Comparison of ENCODE assay signal across 14 cellular contexts in the genomic region with DNA sequence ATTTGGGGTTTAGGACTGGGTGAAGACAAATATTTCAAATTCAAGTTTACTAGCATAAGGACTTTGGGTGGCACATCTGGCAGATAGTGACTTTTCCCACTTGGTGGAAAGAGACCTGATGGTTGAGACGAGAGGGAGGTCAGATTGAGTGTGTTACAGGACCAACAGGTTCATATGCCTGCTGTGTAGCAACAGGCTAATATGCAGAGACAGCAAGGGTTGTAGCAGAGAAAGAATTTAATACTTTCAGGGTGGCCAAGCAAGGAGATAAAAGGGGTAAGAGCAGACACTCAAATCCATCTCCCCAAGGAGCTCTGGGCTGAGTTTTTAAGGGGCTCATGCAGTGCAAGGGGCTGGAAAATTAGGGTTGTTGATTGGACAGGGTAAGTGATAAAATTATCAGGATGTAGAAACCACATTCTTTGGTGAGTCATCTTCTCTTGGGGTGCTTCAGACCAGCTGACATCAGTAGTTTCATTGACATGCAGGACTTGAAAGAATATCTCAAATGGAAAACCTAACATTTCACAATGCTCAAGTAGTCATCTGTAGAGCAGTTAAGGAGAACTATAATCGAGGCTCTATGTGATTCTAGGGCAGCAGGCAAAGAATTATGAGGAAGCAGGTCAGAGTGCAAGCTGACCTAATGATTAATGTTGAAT. TPM values are rescaled to one million over a fixed set of nuclear protein-coding genes. Genes with fewer than 3 reads are reported as not detected.
DNase-seq lines count a peak whose midpoint lies in the region; ATAC-seq, FAIRE-seq and TF ChIP-seq lines count a peak whose summit lies in the region.
"Had no signal": no experiment of that assay in that cellular context is flagged by ENCODE, and none has a peak within 500 bp of the region (broad histone marks: within the 10 kb centered on the region; RNA-seq: fewer than 3 reads in every experiment).

No MANE protein-coding gene starts in this region.

- H3K36me3 ChIP-seq in keratinocyte (ENCODE audit: control insufficient read depth in 2 of 2, extremely low read depth in 1 of 2, insufficient read depth in 2 of 2, low read length in 2 of 2) (no peaks in the 10 kb centered on the region), endodermal cell (ENCODE audit: control insufficient read depth, insufficient read depth, low read length) (no peaks in the 10 kb centered on the region)
- H3K36me3 ChIP-seq: HAP-1 had no signal

- H3K4me1 ChIP-seq in keratinocyte (ENCODE audit: control insufficient read depth, extremely low read depth, insufficient read depth, low read length) (peaks cover 18% of the 10 kb centered on the region), endodermal cell (ENCODE audit: control insufficient read depth, insufficient read depth, low read length) (no peaks in the 10 kb centered on the region)
- H3K4me1 ChIP-seq: HAP-1, psoas muscle had no signal

- H3K4me3 ChIP-seq in keratinocyte (ENCODE audit: control insufficient read depth in 2 of 3, extremely low read depth in 1 of 3, insufficient read depth in 2 of 3, low read depth in 1 of 3, low read length in 3 of 3) (no peak overlapping the region), endodermal cell (ENCODE audit: low read length) (no peak overlapping the region)
- H3K4me3 ChIP-seq: HAP-1, psoas muscle had no signal

- H3K27me3 Mint-ChIP-seq in activated T-helper 2 cell treated with anti-CD3 and anti-CD28 coated beads, Interferon-gamma antibody, Interleukin-2, Interleukin-4, amounts not matched to agents 10 μg/mL and 5 μg/mL and 100 μg/mL, durations not matched to agents 14 hours and 24 hours and 36 hours (ENCODE audit: low read depth): peaks cover 15% of the 10 kb centered on the region
- H3K27me3 Mint-ChIP-seq in endodermal cell (ENCODE audit: insufficient read depth): peaks cover 9% of the 10 kb centered on the region

- intact Hi-C loops in activated T-helper 2 cell treated with anti-CD3 and anti-CD28 coated beads, Interferon-gamma antibody, Interleukin-2, Interleukin-4, amounts not matched to agents 10 μg/mL and 5 μg/mL and 100 μg/mL, durations not matched to agents 14 hours and 24 hours and 36 hours (cut with micrococcal nuclease): loop anchor here (1.0 kb wide), 3 partner anchors 11 to 59 kb away; no protein-coding TSS in a partner anchor

- no peaks in the 10 kb centered on the region for H3K9me1 ChIP-seq in keratinocyte (ENCODE audit: control insufficient read depth, extremely low read depth, insufficient read depth, low read length)

- TF ChIP-seq CTCF in keratinocyte (optimal IDR thresholded peaks at IDR 0.05 in 1 of 3, IDR thresholded peaks at IDR 0.05 in 1 of 3, conservative IDR thresholded peaks at IDR 0.05 in 1 of 3; ENCODE audit: extremely low read depth in 1 of 3, insufficient read depth in 2 of 3, low read length in 3 of 3): no peak
- no peak for TF ChIP-seq CTCF in endodermal cell (conservative IDR thresholded peaks at IDR 0.05)

- dilution Hi-C loops in keratinocyte (cut with MboI; ENCODE audit: extremely low pct_ligation_motif_present, low sequenced_read_pairs): no loop called here

- peaks cover 3% of the 10 kb centered on the region for H3K36me3 Mint-ChIP-seq in activated T-helper 2 cell treated with anti-CD3 and anti-CD28 coated beads, Interferon-gamma antibody, Interleukin-2, Interleukin-4, amounts not matched to agents 10 μg/mL and 5 μg/mL and 100 μg/mL, durations not matched to agents 14 hours and 24 hours and 36 hours (ENCODE audit: low read depth)
- H3K36me3 Mint-ChIP-seq in endodermal cell (ENCODE audit: low read depth): no peaks in the 10 kb centered on the region

- H2AFZ ChIP-seq in keratinocyte (ENCODE audit: control insufficient read depth, low read length): no peak overlapping the region

- peak; percentile 48 for DNase-seq in EL
- peak; percentile 99 for DNase-seq in NCI-H226
- no peak for DNase-seq in activated T-helper 2 cell treated with anti-CD3 and anti-CD28 coated beads, Interferon-gamma antibody, Interleukin-2, Interleukin-4, amounts not matched to agents 10 μg/mL and 5 μg/mL and 100 μg/mL, durations not matched to agents 14 hours and 24 hours and 36 hours (ENCODE audit: low spot score)
- DNase-seq in keratinocyte (ENCODE audit: low read depth, low spot score): no peak
- no peak for DNase-seq in endodermal cell
- no peak for DNase-seq in medulla oblongata (ENCODE audit: extremely low spot score)
- DNase-seq: KG1, psoas muscle, Right ventricle myocardium superior had no signal

- peaks cover 13% of the 10 kb centered on the region for H3K27me3 ChIP-seq in keratinocyte (ENCODE audit: control insufficient read depth, extremely low read depth, insufficient read depth, low read length)
- no peaks in the 10 kb centered on the region for H3K27me3 ChIP-seq in endodermal cell (ENCODE audit: control insufficient read depth, insufficient read depth, low read length, poor library complexity, severe bottlenecking)

- no peak overlapping the region for H3K27ac ChIP-seq in keratinocyte (ENCODE audit: control insufficient read depth, insufficient read depth, low read length)
- no peak overlapping the region for H3K27ac ChIP-seq in endodermal cell (ENCODE audit: low read depth, low read length)
- H3K27ac ChIP-seq: psoas muscle had no signal

- peak; percentile 62 for FAIRE-seq in keratinocyte (lab: Jason Lieb, UNC)
- FAIRE-seq: GM19239 had no signal

- 44 to 45% methylated on average over 2 of the region's 2 CpGs for WGBS in endodermal cell (ENCODE audit: insufficient coverage in 1 of 2, insufficient read length in 1 of 2), 2 experiments

- H3K4me3 Mint-ChIP-seq in activated T-helper 2 cell treated with anti-CD3 and anti-CD28 coated beads, Interferon-gamma antibody, Interleukin-2, Interleukin-4, amounts not matched to agents 10 μg/mL and 5 μg/mL and 100 μg/mL, durations not matched to agents 14 hours and 24 hours and 36 hours (ENCODE audit: low read depth): no peak overlapping the region
- H3K4me3 Mint-ChIP-seq in endodermal cell: no peak overlapping the region

- H3K9me3 ChIP-seq in keratinocyte (ENCODE audit: control insufficient read depth, low read depth, low read length): no peaks in the 10 kb centered on the region
- H3K9me3 ChIP-seq in endodermal cell (ENCODE audit: control insufficient read depth, low read length): peaks cover 7% of the 10 kb centered on the region
- H3K9me3 ChIP-seq: HAP-1, psoas muscle had no signal

- H3K4me2 ChIP-seq in keratinocyte (ENCODE audit: control insufficient read depth, extremely low read depth, insufficient read depth, low read depth, low read length): no peak overlapping the region

- no peak for ATAC-seq in HG03457 (IDR thresholded peaks at IDR 0.05; ENCODE audit: unreplicated experiment)
- ATAC-seq in GM18870 (IDR thresholded peaks at IDR 0.05; ENCODE audit: unreplicated experiment): no peak
- ATAC-seq: psoas muscle had no signal

- peaks cover 6% of the 10 kb centered on the region for H3K9me3 Mint-ChIP-seq in activated T-helper 2 cell treated with anti-CD3 and anti-CD28 coated beads, Interferon-gamma antibody, Interleukin-2, Interleukin-4, amounts not matched to agents 10 μg/mL and 5 μg/mL and 100 μg/mL, durations not matched to agents 14 hours and 24 hours and 36 hours
- H3K9me3 Mint-ChIP-seq in endodermal cell: peaks cover 16% of the 10 kb centered on the region

- H3K4me1 Mint-ChIP-seq in activated T-helper 2 cell treated with anti-CD3 and anti-CD28 coated beads, Interferon-gamma antibody, Interleukin-2, Interleukin-4, amounts not matched to agents 10 μg/mL and 5 μg/mL and 100 μg/mL, durations not matched to agents 14 hours and 24 hours and 36 hours (ENCODE audit: low read depth): peaks cover 39% of the 10 kb centered on the region
- H3K4me1 Mint-ChIP-seq in endodermal cell: peaks cover 18% of the 10 kb centered on the region

- H3K9ac ChIP-seq in keratinocyte (ENCODE audit: control insufficient read depth, extremely low read depth, insufficient read depth, low read length) (no peak overlapping the region), endodermal cell (ENCODE audit: extremely low read depth, low read length, poor library complexity, severe bottlenecking) (no peak overlapping the region)

- no peaks in the 10 kb centered on the region for H3K79me2 ChIP-seq in keratinocyte (ENCODE audit: control insufficient read depth, insufficient read depth, low read length)

- peak overlapping the region; percentile 68 for H3K27ac Mint-ChIP-seq in activated T-helper 2 cell treated with anti-CD3 and anti-CD28 coated beads, Interferon-gamma antibody, Interleukin-2, Interleukin-4, amounts not matched to agents 10 μg/mL and 5 μg/mL and 100 μg/mL, durations not matched to agents 14 hours and 24 hours and 36 hours
- H3K27ac Mint-ChIP-seq in endodermal cell: no peak overlapping the region

- H4K20me1 ChIP-seq in keratinocyte (ENCODE audit: control insufficient read depth, extremely low read depth, insufficient read depth, low read length): no peaks in the 10 kb centered on the region

RNA-seq across cellular contexts. Expression of gene FOXB1, which starts 13.6 kb away (rescaled TPM):
- total RNA-seq in activated T-helper 2 cell treated with anti-CD3 and anti-CD28 coated beads, Interferon-gamma antibody, Interleukin-2, Interleukin-4, amounts not matched to agents 10 μg/mL and 5 μg/mL and 100 μg/mL, durations not matched to agents 14 hours and 24 hours and 36 hours: 11.8 and 12.7 TPM in 2 replicates
- polyA plus RNA-seq in keratinocyte: not detected in 3 replicates
- polyA plus RNA-seq in keratinocyte (2011; ENCODE audit: low read depth): not detected
- not detected in 2 replicates for polyA plus RNA-seq in keratinocyte (2011; cell fraction: cytosol; rRNA removed)
- not detected in 2 replicates for polyA plus RNA-seq in keratinocyte (2011; cell fraction: nucleus; rRNA removed)
- polyA plus RNA-seq in keratinocyte (2012; ENCODE audit: low replicate concordance): not detected in 2 replicates
- not detected in 3 replicates for polyA minus RNA-seq in keratinocyte
- not detected for polyA minus RNA-seq in keratinocyte (2011; cell fraction: cytosol; rRNA and poly(A)+ RNA removed)
- not detected in 2 replicates for polyA minus RNA-seq in keratinocyte (2011; cell fraction: nucleus; rRNA and poly(A)+ RNA removed)
- total RNA-seq in endodermal cell: under 1 TPM in 1 of 2 donors, not detected in 1; 0.73 TPM
- polyA plus RNA-seq in endodermal cell (2013, experiment 1 of 2): 10.3 TPM
- polyA plus RNA-seq in endodermal cell (2013, experiment 2 of 2): 8.7 TPM
- total RNA-seq: psoas muscle, Right ventricle myocardium superior had no signal
- polyA plus RNA-seq: adipose tissue, psoas muscle had no signal

Comparison
In these comparisons a context has a peak if more than half of its experiments do, and no peak if none do; other contexts are left out.
1. DNase-seq: peak in EL (single experiment) and NCI-H226 (single experiment); none in activated T-helper 2 cell treated with anti-CD3 and anti-CD28 coated beads, Interferon-gamma antibody, Interleukin-2, Interleukin-4, amounts not matched to agents 10 μg/mL and 5 μg/mL and 100 μg/mL, durations not matched to agents 14 hours and 24 hours and 36 hours (single experiment), keratinocyte (single experiment), endodermal cell (single experiment) and medulla oblongata (single experiment).